10 cellular contexts compared by ENCODE assay signal in the genomic region with DNA sequence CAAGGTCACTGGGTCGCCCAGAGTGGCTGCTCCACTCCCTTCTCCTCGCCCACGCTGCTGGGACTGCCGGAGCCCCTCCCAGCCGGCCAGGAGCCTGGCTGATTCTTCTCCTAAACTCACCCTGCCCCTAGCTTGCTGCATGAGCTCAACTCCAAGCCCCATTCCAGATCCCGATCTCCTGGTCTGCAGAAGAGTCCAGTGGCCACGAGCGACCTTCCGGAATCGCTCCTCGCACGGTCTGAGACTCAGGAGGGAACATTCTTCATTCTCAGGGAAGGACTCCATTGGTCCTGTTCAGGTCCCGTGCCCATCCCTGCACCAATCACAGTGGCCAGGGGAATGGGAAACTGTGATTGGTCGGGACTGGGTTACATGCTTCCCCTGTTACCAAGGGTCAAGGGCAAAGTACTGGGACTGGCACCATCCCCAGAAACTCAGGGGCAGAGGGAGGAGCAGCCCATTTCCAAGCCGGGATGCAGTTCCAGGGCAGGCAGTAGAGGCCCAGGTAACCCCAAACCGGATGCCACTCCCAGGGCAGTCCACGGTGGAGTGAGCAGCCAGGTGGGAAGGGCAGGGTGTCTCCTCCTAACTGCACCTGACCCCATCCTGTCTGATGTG. TPM values are rescaled to one million over a fixed set of nuclear protein-coding genes. Genes with fewer than 3 reads are reported as not detected.
DNase-seq lines count a peak whose midpoint lies in the region; ATAC-seq, FAIRE-seq and TF ChIP-seq lines count a peak whose summit lies in the region.
"Had no signal": no experiment of that assay in that cellular context is flagged by ENCODE, and none has a peak within 500 bp of the region (broad histone marks: within the 10 kb centered on the region; RNA-seq: fewer than 3 reads in every experiment).

No MANE protein-coding gene starts in this region.

- H3K4me3 ChIP-seq in choroid plexus epithelial cell (ENCODE audit: low read depth, low read length) (peak overlapping the region; percentile 11), lower lobe of right lung (peak overlapping the region; percentile 49), thyroid gland (replicated peaks in 1 of 3) (peak overlapping the region in 1 of 3 donors; percentile 28)

- DNase-seq in NAMALWA (ENCODE audit: low spot score), result peak; percentile 82
- peak; percentile 81 for DNase-seq in choroid plexus epithelial cell (ENCODE audit: low read depth)
- DNase-seq in lower lobe of right lung, result peak; percentile 70
- DNase-seq in thyroid gland, result peak; percentile 33 to 37
- DNase-seq in H54 (ENCODE audit: insufficient read length, low spot score), result no peak
- no peak for DNase-seq in NCI-H1048 (lab: John Stamatoyannopoulos, UW)
- DNase-seq: naive B cell, NCI-H1105 had no signal

- no peak for FAIRE-seq in H54 (lab: Jason Lieb, UNC)

- H3K4me1 ChIP-seq in lower lobe of right lung, result peaks cover 37% of the 10 kb centered on the region
- peaks cover 13 to 36% of the 10 kb centered on the region in 2 donors for H3K4me1 ChIP-seq in thyroid gland

- TF ChIP-seq CTCF in choroid plexus epithelial cell (conservative IDR thresholded peaks at IDR 0.05; ENCODE audit: low read depth, low read length), result no peak
- no peak for TF ChIP-seq CTCF in lower lobe of right lung (IDR thresholded peaks at IDR 0.05)
- no peak for TF ChIP-seq CTCF in thyroid gland (IDR thresholded peaks at IDR 0.05)

- no peaks in the 10 kb centered on the region for H3K27me3 ChIP-seq in lower lobe of right lung (ENCODE audit: low read depth)
- no peaks in the 10 kb centered on the region for H3K27me3 ChIP-seq in thyroid gland

- peak overlapping the region; percentile 85 for H3K27ac ChIP-seq in lower lobe of right lung
- peak overlapping the region; percentile 42 to 79 (median 70) for H3K27ac ChIP-seq in thyroid gland

- H3K36me3 ChIP-seq in lower lobe of right lung (no peaks in the 10 kb centered on the region), thyroid gland (no peaks in the 10 kb centered on the region)

- TF ChIP-seq POLR2A in thyroid gland (IDR thresholded peaks at IDR 0.05), result no peak
- no peak for TF ChIP-seq POLR2A in H54 (IDR thresholded peaks at IDR 0.05; ENCODE audit: low read depth, low read length)

- WGBS in thyroid gland, 2 donors, result 75 to 79% methylated on average over 14 to 15 of the region's 17 CpGs

- intact Hi-C loops in lower lobe of right lung (cut with DNase I) (no loop called here), thyroid gland (cut with DNase I) (no loop called here)

- ATAC-seq in lower lobe of right lung, result peak; percentile 63 to 82
- ATAC-seq in GM18502 (IDR thresholded peaks at IDR 0.05; ENCODE audit: poor library complexity, unreplicated experiment), result no peak
- ATAC-seq in GM18511 (IDR thresholded peaks at IDR 0.05; ENCODE audit: unreplicated experiment), result no peak

- H3K9me3 ChIP-seq in lower lobe of right lung (no peaks in the 10 kb centered on the region), thyroid gland (no peaks in the 10 kb centered on the region)

RNA-seq across cellular contexts. Expression of a gene that starts 24.5 kb away (rescaled TPM):
- total RNA-seq in lower lobe of right lung (12.8 TPM), thyroid gland (not detected)

Comparison
In these comparisons a context has a peak if more than half of its experiments do, and no peak if none do; other contexts are left out.
1. DNase-seq: peak in NAMALWA (single experiment), choroid plexus epithelial cell (single experiment), lower lobe of right lung (single experiment) and thyroid gland (2 of 2); none in H54 (single experiment) and NCI-H1048 (single experiment).
2. ATAC-seq: peak in lower lobe of right lung (2 of 2); none in GM18502 (single experiment) and GM18511 (single experiment).
3. RNA of a gene that starts 24.5 kb away (total RNA-seq): 12.8 TPM in lower lobe of right lung (single experiment); not detected in thyroid gland; every median in the first group is over 10 times any median in the second.